1 cellular context compared by ENCODE assay signal in genomic region chr19:35637165-35637564, GRCh38.
TF ChIP-seq lines count a peak whose summit lies in the region.

No MANE protein-coding gene starts in this region.

TF ChIP-seq in HepG2, 621 proteins besides CTCF, POLR2A, EP300 and RAD21:
- peak; percentile 38; the same call in 1 of the 2 replicates for TF ChIP-seq RBFOX2 (IDR thresholded peaks at IDR 0.05; ENCODE audit: low read depth, low read length)
- no peak for TF ChIP-seq TBL1XR1 (IDR thresholded peaks at IDR 0.05; ENCODE audit: borderline replicate concordance, low read length, partially characterized antibody)
TF ChIP-seq in HepG2: peak in this region for 1.
